ENCODE assay signal across 27 cellular contexts in genomic region chr3:112884678-112885290, GRCh38. TPM values are rescaled to one million over a fixed set of nuclear protein-coding genes. Genes with fewer than 3 reads are reported as not detected.
"Had no signal": no experiment of that assay in that cellular context is flagged by ENCODE, and none has a peak within 500 bp of the region (broad histone marks: within the 10 kb centered on the region; RNA-seq: fewer than 3 reads in every experiment).

No MANE protein-coding gene starts in this region.

- H3K4me2 ChIP-seq: KMS-11 had no signal

- H3K4me3 ChIP-seq: K562, SJCRH30 had no signal

- ATAC-seq: K562, Panc1, PC-3, Right ventricle myocardium inferior, SK-N-SH treated with all-trans-retinoic acid at 6 μM for 48 hours had no signal

- H3K27ac ChIP-seq: HL-60, KMS-11, SJCRH30 had no signal

- H3K4me3 Mint-ChIP-seq: IgD-negative memory B cell had no signal

- H3K9me3 ChIP-seq: SJCRH30 had no signal

- FAIRE-seq: HTR-8/SVneo, K562 had no signal

- H3K27me3 ChIP-seq: SJCRH30 had no signal

- H3K9ac ChIP-seq: KMS-11 had no signal

- DNase-seq: Kasumi-1, MM.1S, NCI-H1092 treated with DMSO at 0.1 percent for 48 hours, NCI-H1436, NCI-H187, NCI-H2029, NCI-H2081 treated with DMSO at 0.1 percent for 48 hours, NCI-H2171 treated with DMSO at 0.1 percent for 48 hours, NCI-H524, NCI-H526 treated with DMSO at 0.1 percent for 48 hours, NCI-H748 treated with DMSO at 0.1 percent for 48 hours, PC-3, SHP77 treated with DMSO at 0.1 percent for 48 hours, SJCRH30, T-helper 1 cell had no signal

- H3K36me3 ChIP-seq: SJCRH30 had no signal

RNA-seq across cellular contexts. Expression of gene CD200R1L, which starts 38.1 kb away (rescaled TPM):
- total RNA-seq: K562, M059J, NCI-H460, OCI-LY7, PC-3, Right ventricle myocardium inferior, RPMI7951, SJCRH30 had no signal
- polyA plus RNA-seq: IgD-negative memory B cell, K562 had no signal
